1 cellular context compared by ENCODE assay signal in genomic region chr5:172817664-172818063, GRCh38.
TF ChIP-seq lines count a peak whose summit lies in the region.

No MANE protein-coding gene starts in this region.

TF ChIP-seq in HepG2, 621 proteins besides CTCF, POLR2A, EP300 and RAD21:
- TF ChIP-seq ZNF431 (CRISPR knock-in tag; IDR thresholded peaks at IDR 0.05; ENCODE audit: borderline replicate concordance, low read depth) (no peak), HMGXB4 (CRISPR knock-in tag; IDR thresholded peaks at IDR 0.05; ENCODE audit: borderline replicate concordance in 1 of 2, low read depth in 1 of 2) (no peak), FOXK1 (CRISPR knock-in tag; IDR thresholded peaks at IDR 0.05; ENCODE audit: borderline replicate concordance, low read depth) (no peak), ZBTB1 (CRISPR knock-in tag; IDR thresholded peaks at IDR 0.05; ENCODE audit: borderline replicate concordance) (no peak), HNRNPUL1 (IDR thresholded peaks at IDR 0.05; ENCODE audit: low read depth, low read length) (no peak), SALL1 (CRISPR knock-in tag; IDR thresholded peaks at IDR 0.05) (no peak), GPN1 (CRISPR knock-in tag; IDR thresholded peaks at IDR 0.05; ENCODE audit: borderline replicate concordance) (no peak), ISX (CRISPR knock-in tag; conservative IDR thresholded peaks at IDR 0.05) (no peak), KLF16 (CRISPR knock-in tag; IDR thresholded peaks at IDR 0.05) (no peak), MED1 (CRISPR knock-in tag; IDR thresholded peaks at IDR 0.05) (0 out of 2 replicates have a peak, but pooled peaks have one; percentile 9), IKZF1 (IDR thresholded peaks at IDR 0.05) (no peak), SOX5 (CRISPR knock-in tag; IDR thresholded peaks at IDR 0.05; ENCODE audit: borderline replicate concordance) (0 out of 2 replicates have a peak, but pooled peaks have one; percentile 2), ZMYM2 (CRISPR knock-in tag; IDR thresholded peaks at IDR 0.05) (no peak), PTBP1 (IDR thresholded peaks at IDR 0.05; ENCODE audit: low read depth, low read length, poor library complexity, severe bottlenecking) (no peak), ZNF180 (CRISPR knock-in tag; IDR thresholded peaks at IDR 0.05; ENCODE audit: borderline replicate concordance, low read depth) (no peak), CREBL2 (CRISPR knock-in tag; IDR thresholded peaks at IDR 0.05; ENCODE audit: borderline replicate concordance) (no peak), ZNF274 (CRISPR knock-in tag; IDR thresholded peaks at IDR 0.05) (no peak), ZNF350 (CRISPR knock-in tag; IDR thresholded peaks at IDR 0.05; ENCODE audit: borderline replicate concordance, low read depth) (no peak), DMAP1 (CRISPR knock-in tag; IDR thresholded peaks at IDR 0.05) (no peak), MTA3 (CRISPR knock-in tag; IDR thresholded peaks at IDR 0.05) (no peak), REXO4 (CRISPR knock-in tag; IDR thresholded peaks at IDR 0.05; ENCODE audit: borderline replicate concordance) (no peak), ARNT (IDR thresholded peaks at IDR 0.05) (no peak), MYPOP (CRISPR knock-in tag; IDR thresholded peaks at IDR 0.05) (no peak), SAP130 (CRISPR knock-in tag; IDR thresholded peaks at IDR 0.05; ENCODE audit: low read depth) (peak; percentile 20; the same call in 1 of the 2 replicates), RARA (CRISPR knock-in tag; IDR thresholded peaks at IDR 0.05) (peak; percentile 75), ZNF784 (CRISPR knock-in tag; IDR thresholded peaks at IDR 0.05; ENCODE audit: borderline replicate concordance) (no peak), KLF13 (CRISPR knock-in tag; IDR thresholded peaks at IDR 0.05) (no peak), RFXAP (CRISPR knock-in tag; IDR thresholded peaks at IDR 0.05; ENCODE audit: borderline replicate concordance) (no peak), ZNF468 (CRISPR knock-in tag; IDR thresholded peaks at IDR 0.05) (no peak), HNF4A (CRISPR knock-in tag; IDR thresholded peaks at IDR 0.05) (no peak), MEF2D (CRISPR knock-in tag; IDR thresholded peaks at IDR 0.05) (peak; percentile 87), ZNF564 (CRISPR knock-in tag; IDR thresholded peaks at IDR 0.05) (0 out of 2 replicates have a peak, but pooled peaks have one; percentile 22), BHLHE40 (IDR thresholded peaks at IDR 0.05; ENCODE audit: low read length) (no peak), RXRB (CRISPR knock-in tag; IDR thresholded peaks at IDR 0.05; ENCODE audit: borderline replicate concordance) (0 out of 2 replicates have a peak, but pooled peaks have one; percentile 5), ZBTB43 (CRISPR knock-in tag; conservative IDR thresholded peaks at IDR 0.05) (no peak), TBX3 (IDR thresholded peaks at IDR 0.05; ENCODE audit: borderline replicate concordance) (no peak), DR1 (CRISPR knock-in tag; IDR thresholded peaks at IDR 0.05) (no peak), SOX6 (IDR thresholded peaks at IDR 0.05) (no peak), SOX6 (CRISPR knock-in tag; IDR thresholded peaks at IDR 0.05) (peak; percentile 33)
